ENCODE assay signal across 15 cellular contexts in genomic region chr17:80671039-80671822, GRCh38.
A peak's percentile ranks its signal among the peaks of the same experiment; 100 is the strongest.
DNase-seq lines count a peak whose midpoint lies in the region; ATAC-seq and TF ChIP-seq lines count a peak whose summit lies in the region.
"Had no signal": no experiment of that assay in that cellular context is flagged by ENCODE, and none has a peak within 500 bp of the region (broad histone marks: within the 10 kb centered on the region; RNA-seq: fewer than 3 reads in every experiment).

No MANE protein-coding gene starts in this region.

- no peaks in the 10 kb centered on the region for H3K9me3 Mint-ChIP-seq in activated CD8-positive, alpha-beta T cell treated with anti-CD3 and anti-CD28 coated beads, Interleukin-2, amount 10 ng/mL, durations not matched to agents 7 days and 5 days (ENCODE audit: insufficient read depth)
- no peaks in the 10 kb centered on the region for H3K9me3 Mint-ChIP-seq in activated CD8-positive, alpha-beta T cell treated with anti-CD3 and anti-CD28 coated beads for 36 hours
- peaks cover 9% of the 10 kb centered on the region for H3K9me3 Mint-ChIP-seq in type B pancreatic cell
- H3K9me3 Mint-ChIP-seq in effector memory CD8-positive, alpha-beta T cell: no peaks in the 10 kb centered on the region

- DNase-seq in activated CD8-positive, alpha-beta T cell treated with anti-CD3 and anti-CD28 coated beads, Interleukin-2, amount 10 ng/mL, durations not matched to agents 7 days and 5 days: no peak
- no peak for DNase-seq in activated CD8-positive, alpha-beta T cell treated with anti-CD3 and anti-CD28 coated beads for 36 hours
- DNase-seq in NCI-H774 (lab: John Stamatoyannopoulos, UW) (peak; percentile 27), left colon (no peak), type B pancreatic cell (ENCODE audit: extremely low spot score, unreplicated experiment) (no peak), NCI-H187 treated with DMSO at 0.1 percent for 48 hours (lab: John Stamatoyannopoulos, UW) (no peak)
- no peak for DNase-seq in effector memory CD8-positive, alpha-beta T cell
- DNase-seq: ACHN; activated CD4-positive, CD25-positive, alpha-beta regulatory T cell; activated T-cell treated with anti-CD3 and anti-CD28 coated beads for 4 hours; cortex of kidney; NCI-H1092; pancreas; SK-N-SH had no signal

- intact Hi-C loops in activated CD8-positive, alpha-beta T cell treated with anti-CD3 and anti-CD28 coated beads for 36 hours (cut with micrococcal nuclease): loop anchor here (10.0 kb wide), 1 partner anchor 114 kb away; no protein-coding TSS in a partner anchor
- intact Hi-C loops in left colon (cut with DNase I, micrococcal nuclease): no loop called here

- H3K27me3 Mint-ChIP-seq in activated CD8-positive, alpha-beta T cell treated with anti-CD3 and anti-CD28 coated beads, Interleukin-2, amount 10 ng/mL, durations not matched to agents 7 days and 5 days (ENCODE audit: low read depth): no peaks in the 10 kb centered on the region
- H3K27me3 Mint-ChIP-seq in activated CD8-positive, alpha-beta T cell treated with anti-CD3 and anti-CD28 coated beads for 36 hours: no peaks in the 10 kb centered on the region
- no peaks in the 10 kb centered on the region for H3K27me3 Mint-ChIP-seq in type B pancreatic cell
- no peaks in the 10 kb centered on the region for H3K27me3 Mint-ChIP-seq in effector memory CD8-positive, alpha-beta T cell

- peaks cover 53% of the 10 kb centered on the region for H3K36me3 Mint-ChIP-seq in activated CD8-positive, alpha-beta T cell treated with anti-CD3 and anti-CD28 coated beads, Interleukin-2, amount 10 ng/mL, durations not matched to agents 7 days and 5 days (ENCODE audit: low read depth)
- H3K36me3 Mint-ChIP-seq in activated CD8-positive, alpha-beta T cell treated with anti-CD3 and anti-CD28 coated beads for 36 hours (ENCODE audit: low read depth): peaks cover 25% of the 10 kb centered on the region
- H3K36me3 Mint-ChIP-seq in type B pancreatic cell: peaks cover 19% of the 10 kb centered on the region
- no peaks in the 10 kb centered on the region for H3K36me3 Mint-ChIP-seq in effector memory CD8-positive, alpha-beta T cell (ENCODE audit: insufficient read depth)

- no peak overlapping the region for H3K4me3 Mint-ChIP-seq in activated CD8-positive, alpha-beta T cell treated with anti-CD3 and anti-CD28 coated beads, Interleukin-2, amount 10 ng/mL, durations not matched to agents 7 days and 5 days
- H3K4me3 Mint-ChIP-seq in activated CD8-positive, alpha-beta T cell treated with anti-CD3 and anti-CD28 coated beads for 36 hours: no peak overlapping the region
- peak overlapping the region; percentile 59 for H3K4me3 Mint-ChIP-seq in type B pancreatic cell
- no peak overlapping the region for H3K4me3 Mint-ChIP-seq in effector memory CD8-positive, alpha-beta T cell

- POLR2A ChIA-PET in activated CD8-positive, alpha-beta T cell treated with anti-CD3 and anti-CD28 coated beads, Interleukin-2, amount 10 ng/mL, durations not matched to agents 7 days and 5 days (lab: Charles Lee): interaction anchor here (0.7 kb wide), 1 partner anchor 95 kb away, joined by 6 read pairs; no protein-coding TSS in a partner anchor
- POLR2A ChIA-PET in activated CD8-positive, alpha-beta T cell treated with anti-CD3 and anti-CD28 coated beads for 36 hours (lab: Charles Lee): no interaction called here

- no peak for TF ChIP-seq CTCF in activated CD8-positive, alpha-beta T cell treated with anti-CD3 and anti-CD28 coated beads for 36 hours (IDR thresholded peaks at IDR 0.05)
- TF ChIP-seq CTCF in type B pancreatic cell (conservative IDR thresholded peaks at IDR 0.05): no peak

- CTCF ChIA-PET in activated CD8-positive, alpha-beta T cell treated with anti-CD3 and anti-CD28 coated beads, Interleukin-2, amount 10 ng/mL, durations not matched to agents 7 days and 5 days (lab: Charles Lee): interaction anchor here (1.1 kb wide), 1 partner anchor 81 kb away, joined by 3 read pairs; no protein-coding TSS in a partner anchor
- CTCF ChIA-PET in activated CD8-positive, alpha-beta T cell treated with anti-CD3 and anti-CD28 coated beads for 36 hours (lab: Charles Lee): no interaction called here

- no peak for ATAC-seq in activated CD8-positive, alpha-beta T cell treated with anti-CD3 and anti-CD28 coated beads, Interleukin-2, amount 10 ng/mL, durations not matched to agents 7 days and 5 days
- ATAC-seq in activated CD8-positive, alpha-beta T cell treated with anti-CD3 and anti-CD28 coated beads for 36 hours: no peak
- peak; percentile 66 for ATAC-seq in left colon
- no peak for ATAC-seq in HG03439 (IDR thresholded peaks at IDR 0.05; ENCODE audit: unreplicated experiment)
- ATAC-seq in effector memory CD8-positive, alpha-beta T cell (replicated peaks): no peak
- ATAC-seq: pancreas had no signal

- H3K4me1 Mint-ChIP-seq in activated CD8-positive, alpha-beta T cell treated with anti-CD3 and anti-CD28 coated beads, Interleukin-2, amount 10 ng/mL, durations not matched to agents 7 days and 5 days (ENCODE audit: low read depth): peaks cover 96% of the 10 kb centered on the region
- peaks cover 57% of the 10 kb centered on the region for H3K4me1 Mint-ChIP-seq in activated CD8-positive, alpha-beta T cell treated with anti-CD3 and anti-CD28 coated beads for 36 hours (ENCODE audit: low read depth)
- H3K4me1 Mint-ChIP-seq in type B pancreatic cell (ENCODE audit: unreplicated experiment): peaks cover 52% of the 10 kb centered on the region
- peaks cover 39 to 46% of the 10 kb centered on the region in 2 donors for H3K4me1 Mint-ChIP-seq in effector memory CD8-positive, alpha-beta T cell (ENCODE audit: low read depth in 2 of 2)

- peak overlapping the region; percentile 2 for H3K27ac Mint-ChIP-seq in activated CD8-positive, alpha-beta T cell treated with anti-CD3 and anti-CD28 coated beads, Interleukin-2, amount 10 ng/mL, durations not matched to agents 7 days and 5 days
- no peak overlapping the region for H3K27ac Mint-ChIP-seq in activated CD8-positive, alpha-beta T cell treated with anti-CD3 and anti-CD28 coated beads for 36 hours
- peak overlapping the region; percentile 0 for H3K27ac Mint-ChIP-seq in type B pancreatic cell
- H3K27ac Mint-ChIP-seq in effector memory CD8-positive, alpha-beta T cell: peak overlapping the region in 1 of 2 donors; percentile 24
